ENCODE assay signal across 7 cellular contexts in the genomic region with DNA sequence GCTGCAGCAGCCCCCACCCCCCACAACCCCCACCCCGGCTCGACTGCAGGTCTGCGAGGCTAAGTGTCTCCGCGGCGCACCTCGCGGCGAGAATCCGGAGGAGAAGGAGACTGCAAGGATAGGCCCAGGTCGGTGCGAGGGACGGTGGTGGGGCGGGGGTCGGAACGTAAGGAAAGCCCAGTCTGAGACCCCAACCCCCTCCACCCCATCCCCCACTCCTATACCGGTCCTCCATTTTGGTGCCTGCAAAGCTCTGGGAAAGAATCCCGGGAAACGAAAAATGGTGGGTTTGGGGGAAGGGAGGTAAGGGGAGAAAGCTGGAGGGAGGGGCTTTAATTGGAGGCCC. TPM values are rescaled to one million over a fixed set of nuclear protein-coding genes. Genes with fewer than 3 reads are reported as not detected.
DNase-seq lines count a peak whose midpoint lies in the region; ATAC-seq and TF ChIP-seq lines count a peak whose summit lies in the region.

No MANE protein-coding gene starts in this region.

- H3K27me3 ChIP-seq in right lobe of liver = no peaks in the 10 kb centered on the region
- H3K27me3 ChIP-seq in transverse colon = no peaks in the 10 kb centered on the region
- no peaks in the 10 kb centered on the region for H3K27me3 ChIP-seq in effector memory CD4-positive, alpha-beta T cell (replicated peaks; ENCODE audit: control insufficient read depth, insufficient read depth, low read length, poor library complexity, severe bottlenecking)

- H3K9me3 ChIP-seq in right lobe of liver (no peaks in the 10 kb centered on the region), transverse colon (no peaks in the 10 kb centered on the region)
- no peaks in the 10 kb centered on the region for H3K9me3 ChIP-seq in effector memory CD4-positive, alpha-beta T cell (ENCODE audit: control insufficient read depth, low read length)

- TF ChIP-seq POLR2A in right lobe of liver (IDR thresholded peaks at IDR 0.05) (no peak), transverse colon (IDR thresholded peaks at IDR 0.05) (no peak)

- no peaks in the 10 kb centered on the region for H3K4me1 ChIP-seq in right lobe of liver
- no peaks in the 10 kb centered on the region for H3K4me1 ChIP-seq in transverse colon
- peaks cover 4% of the 10 kb centered on the region for H3K4me1 ChIP-seq in effector memory CD4-positive, alpha-beta T cell (ENCODE audit: control insufficient read depth, insufficient read depth, low read length, poor library complexity, severe bottlenecking)

- in situ Hi-C loops in transverse colon (cut with MboI; ENCODE audit: low pct_ligation_motif_present in 1 of 4, low pct_unique_long_range_greater_than_20kb in 1 of 4, low sequenced_read_pairs in 3 of 4) = no loop called here

- WGBS in right lobe of liver (ENCODE audit: insufficient coverage, low coverage, low lambda C conversion rate, missing lambda C conversion rate) = 50% methylated on average over 2 of the region's 19 CpGs
- 0 to 54% methylated on average over 3 to 18 of the region's 19 CpGs for WGBS in transverse colon (ENCODE audit: low coverage in 1 of 2), 2 donors

- peak; percentile 42 to 46 for DNase-seq in NCI-H526 (lab: John Stamatoyannopoulos, UW)
- peak; percentile 21 for DNase-seq in cerebellum (ENCODE audit: low spot score)
- DNase-seq in right lobe of liver = peak in 2 of 3 donors; percentile 21 to 35
- DNase-seq in transverse colon = no peak
- DNase-seq in effector memory CD4-positive, alpha-beta T cell = no peak

- TF ChIP-seq CTCF in right lobe of liver (IDR thresholded peaks at IDR 0.05) = no peak
- TF ChIP-seq CTCF in transverse colon (IDR thresholded peaks at IDR 0.05) = no peak

- peak; percentile 28 for ATAC-seq in GM21786 (IDR thresholded peaks at IDR 0.05; ENCODE audit: unreplicated experiment)
- ATAC-seq in right lobe of liver = peak; percentile 45 to 66 (median 56)
- ATAC-seq in GM19397 (IDR thresholded peaks at IDR 0.05; ENCODE audit: unreplicated experiment) = no peak

- no peak for TF ChIP-seq EP300 in transverse colon (IDR thresholded peaks at IDR 0.05; ENCODE audit: low read depth)

- H3K27ac ChIP-seq in right lobe of liver = peak overlapping the region; percentile 51 to 57 (median 54)
- H3K27ac ChIP-seq in transverse colon = peak overlapping the region; percentile 74 to 87 (median 82)
- H3K27ac ChIP-seq in effector memory CD4-positive, alpha-beta T cell (ENCODE audit: insufficient read depth, low read length, poor library complexity, severe bottlenecking) = no peak overlapping the region

- intact Hi-C loops in right lobe of liver (cut with DNase I) (no loop called here), transverse colon (cut with DNase I; ENCODE audit: low total_unique reads) (no loop called here)

- H3K4me3 ChIP-seq in right lobe of liver (peak overlapping the region; percentile 47 to 64 (median 59)), transverse colon (peak overlapping the region; percentile 43 to 75 (median 62))
- no peak overlapping the region for H3K4me3 ChIP-seq in effector memory CD4-positive, alpha-beta T cell (ENCODE audit: insufficient read depth, low read depth, low read length, poor library complexity, severe bottlenecking)

- H3K36me3 ChIP-seq in right lobe of liver = no peaks in the 10 kb centered on the region
- no peaks in the 10 kb centered on the region for H3K36me3 ChIP-seq in transverse colon
- H3K36me3 ChIP-seq in effector memory CD4-positive, alpha-beta T cell (ENCODE audit: control insufficient read depth, insufficient read depth, low read length) = no peaks in the 10 kb centered on the region

RNA-seq across cellular contexts. Expression of a gene that starts 0.6 kb away (rescaled TPM):
- total RNA-seq in cerebellum (130 TPM), right lobe of liver (10 to 100 TPM; 19.9 to 40.1 (median 35.6) TPM), transverse colon (10 to 100 TPM; 17.1 to 53.4 (median 39.4) TPM)

RNA-seq across cellular contexts. Expression of a gene that starts 20.6 kb away (rescaled TPM):
- total RNA-seq in cerebellum (26.5 TPM), right lobe of liver (10 to 100 TPM in 3 of 6 experiments, 1 to 10 TPM in 3; 2.5 to 14.3 (median 9.1) TPM), transverse colon (10 to 100 TPM; 18.3 to 64.1 (median 26.5) TPM)

RNA-seq across cellular contexts. Expression of a gene that starts 46.9 kb away (rescaled TPM):
- total RNA-seq in cerebellum (48.6 TPM), right lobe of liver (1 to 10 TPM in 1 of 6 experiments, under 1 TPM in 2, not detected in 3; 0.34 to 1.2 (median 0.62) TPM), transverse colon (1 to 10 TPM in 3 of 4 donors, not detected in 1; 2.8 to 3.7 (median 3.5) TPM)

Comparison
In these comparisons a context has a peak if more than half of its experiments do, and no peak if none do; other contexts are left out.
1. DNase-seq: peak in NCI-H526 (2 of 2), cerebellum (single experiment) and right lobe of liver (2 of 3); none in transverse colon (single experiment) and effector memory CD4-positive, alpha-beta T cell (0 of 3).
2. RNA of a gene that starts 46.9 kb away (total RNA-seq): 48.6 TPM in cerebellum (single experiment); 2.8 to 3.7 TPM in transverse colon and 0.34 to 1.2 TPM in right lobe of liver; every median in the first group is over 10 times any median in the second.